1 cellular context compared by ENCODE assay signal in the genomic region with DNA sequence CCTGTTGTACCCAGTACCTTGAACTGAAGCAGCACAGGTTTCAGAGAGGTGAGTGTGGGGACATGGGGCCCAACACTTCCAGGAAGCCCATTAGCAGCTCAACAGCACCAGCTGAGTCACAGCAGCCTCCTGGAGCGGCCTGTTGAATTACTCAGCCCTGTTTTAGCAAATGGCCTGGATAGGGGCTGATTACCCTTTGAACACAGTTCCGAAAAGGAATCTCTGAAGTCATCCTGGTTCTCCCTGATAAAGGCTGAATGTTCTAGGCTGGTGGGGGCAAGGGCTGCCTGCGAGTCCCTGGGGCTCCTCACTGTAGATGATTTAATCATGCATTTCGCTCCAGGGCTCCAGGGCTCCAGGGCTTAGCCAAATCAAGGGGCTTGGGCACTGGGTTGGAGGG.
TF ChIP-seq lines count a peak whose summit lies in the region.

No MANE protein-coding gene starts in this region.

TF ChIP-seq in K562, 482 proteins besides CTCF, POLR2A, EP300 and RAD21 (continued from another document and continues in another):
- TF ChIP-seq, protein P1, sequence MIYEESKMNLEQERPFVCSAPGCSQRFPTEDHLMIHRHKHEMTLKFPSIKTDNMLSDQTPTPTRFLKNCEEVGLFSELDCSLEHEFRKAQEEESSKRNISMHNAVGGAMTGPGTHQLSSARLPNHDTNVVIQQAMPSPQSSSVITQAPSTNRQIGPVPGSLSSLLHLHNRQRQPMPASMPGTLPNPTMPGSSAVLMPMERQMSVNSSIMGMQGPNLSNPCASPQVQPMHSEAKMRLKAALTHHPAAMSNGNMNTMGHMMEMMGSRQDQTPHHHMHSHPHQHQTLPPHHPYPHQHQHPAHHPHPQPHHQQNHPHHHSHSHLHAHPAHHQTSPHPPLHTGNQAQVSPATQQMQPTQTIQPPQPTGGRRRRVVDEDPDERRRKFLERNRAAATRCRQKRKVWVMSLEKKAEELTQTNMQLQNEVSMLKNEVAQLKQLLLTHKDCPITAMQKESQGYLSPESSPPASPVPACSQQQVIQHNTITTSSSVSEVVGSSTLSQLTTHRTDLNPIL (CRISPR knock-in tag; IDR thresholded peaks at IDR 0.05), result no peak
- TF ChIP-seq, protein P2, sequence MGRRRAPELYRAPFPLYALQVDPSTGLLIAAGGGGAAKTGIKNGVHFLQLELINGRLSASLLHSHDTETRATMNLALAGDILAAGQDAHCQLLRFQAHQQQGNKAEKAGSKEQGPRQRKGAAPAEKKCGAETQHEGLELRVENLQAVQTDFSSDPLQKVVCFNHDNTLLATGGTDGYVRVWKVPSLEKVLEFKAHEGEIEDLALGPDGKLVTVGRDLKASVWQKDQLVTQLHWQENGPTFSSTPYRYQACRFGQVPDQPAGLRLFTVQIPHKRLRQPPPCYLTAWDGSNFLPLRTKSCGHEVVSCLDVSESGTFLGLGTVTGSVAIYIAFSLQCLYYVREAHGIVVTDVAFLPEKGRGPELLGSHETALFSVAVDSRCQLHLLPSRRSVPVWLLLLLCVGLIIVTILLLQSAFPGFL (CRISPR knock-in tag; IDR thresholded peaks at IDR 0.05), result no peak
- TF ChIP-seq, protein P3, sequence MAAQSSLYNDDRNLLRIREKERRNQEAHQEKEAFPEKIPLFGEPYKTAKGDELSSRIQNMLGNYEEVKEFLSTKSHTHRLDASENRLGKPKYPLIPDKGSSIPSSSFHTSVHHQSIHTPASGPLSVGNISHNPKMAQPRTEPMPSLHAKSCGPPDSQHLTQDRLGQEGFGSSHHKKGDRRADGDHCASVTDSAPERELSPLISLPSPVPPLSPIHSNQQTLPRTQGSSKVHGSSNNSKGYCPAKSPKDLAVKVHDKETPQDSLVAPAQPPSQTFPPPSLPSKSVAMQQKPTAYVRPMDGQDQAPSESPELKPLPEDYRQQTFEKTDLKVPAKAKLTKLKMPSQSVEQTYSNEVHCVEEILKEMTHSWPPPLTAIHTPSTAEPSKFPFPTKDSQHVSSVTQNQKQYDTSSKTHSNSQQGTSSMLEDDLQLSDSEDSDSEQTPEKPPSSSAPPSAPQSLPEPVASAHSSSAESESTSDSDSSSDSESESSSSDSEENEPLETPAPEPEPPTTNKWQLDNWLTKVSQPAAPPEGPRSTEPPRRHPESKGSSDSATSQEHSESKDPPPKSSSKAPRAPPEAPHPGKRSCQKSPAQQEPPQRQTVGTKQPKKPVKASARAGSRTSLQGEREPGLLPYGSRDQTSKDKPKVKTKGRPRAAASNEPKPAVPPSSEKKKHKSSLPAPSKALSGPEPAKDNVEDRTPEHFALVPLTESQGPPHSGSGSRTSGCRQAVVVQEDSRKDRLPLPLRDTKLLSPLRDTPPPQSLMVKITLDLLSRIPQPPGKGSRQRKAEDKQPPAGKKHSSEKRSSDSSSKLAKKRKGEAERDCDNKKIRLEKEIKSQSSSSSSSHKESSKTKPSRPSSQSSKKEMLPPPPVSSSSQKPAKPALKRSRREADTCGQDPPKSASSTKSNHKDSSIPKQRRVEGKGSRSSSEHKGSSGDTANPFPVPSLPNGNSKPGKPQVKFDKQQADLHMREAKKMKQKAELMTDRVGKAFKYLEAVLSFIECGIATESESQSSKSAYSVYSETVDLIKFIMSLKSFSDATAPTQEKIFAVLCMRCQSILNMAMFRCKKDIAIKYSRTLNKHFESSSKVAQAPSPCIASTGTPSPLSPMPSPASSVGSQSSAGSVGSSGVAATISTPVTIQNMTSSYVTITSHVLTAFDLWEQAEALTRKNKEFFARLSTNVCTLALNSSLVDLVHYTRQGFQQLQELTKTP (IDR thresholded peaks at IDR 0.05; ENCODE audit: low read depth in 1 of 2, partially characterized antibody in 2 of 2), result no peak
- TF ChIP-seq, protein P4, sequence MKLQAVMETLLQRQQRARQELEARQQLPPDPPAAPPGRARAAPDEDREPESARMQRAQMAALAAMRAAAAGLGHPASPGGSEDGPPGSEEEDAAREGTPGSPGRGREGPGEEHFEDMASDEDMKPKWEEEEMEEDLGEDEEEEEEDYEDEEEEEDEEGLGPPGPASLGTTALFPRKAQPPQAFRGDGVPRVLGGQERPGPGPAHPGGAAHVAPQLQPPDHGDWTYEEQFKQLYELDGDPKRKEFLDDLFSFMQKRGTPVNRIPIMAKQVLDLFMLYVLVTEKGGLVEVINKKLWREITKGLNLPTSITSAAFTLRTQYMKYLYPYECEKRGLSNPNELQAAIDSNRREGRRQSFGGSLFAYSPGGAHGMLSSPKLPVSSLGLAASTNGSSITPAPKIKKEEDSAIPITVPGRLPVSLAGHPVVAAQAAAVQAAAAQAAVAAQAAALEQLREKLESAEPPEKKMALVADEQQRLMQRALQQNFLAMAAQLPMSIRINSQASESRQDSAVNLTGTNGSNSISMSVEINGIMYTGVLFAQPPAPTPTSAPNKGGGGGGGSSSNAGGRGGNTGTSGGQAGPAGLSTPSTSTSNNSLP (IDR thresholded peaks at IDR 0.05; ENCODE audit: borderline replicate concordance, low read depth, low read length), result peak; percentile 74; the same call in 1 of the 2 replicates
- TF ChIP-seq, protein P5, sequence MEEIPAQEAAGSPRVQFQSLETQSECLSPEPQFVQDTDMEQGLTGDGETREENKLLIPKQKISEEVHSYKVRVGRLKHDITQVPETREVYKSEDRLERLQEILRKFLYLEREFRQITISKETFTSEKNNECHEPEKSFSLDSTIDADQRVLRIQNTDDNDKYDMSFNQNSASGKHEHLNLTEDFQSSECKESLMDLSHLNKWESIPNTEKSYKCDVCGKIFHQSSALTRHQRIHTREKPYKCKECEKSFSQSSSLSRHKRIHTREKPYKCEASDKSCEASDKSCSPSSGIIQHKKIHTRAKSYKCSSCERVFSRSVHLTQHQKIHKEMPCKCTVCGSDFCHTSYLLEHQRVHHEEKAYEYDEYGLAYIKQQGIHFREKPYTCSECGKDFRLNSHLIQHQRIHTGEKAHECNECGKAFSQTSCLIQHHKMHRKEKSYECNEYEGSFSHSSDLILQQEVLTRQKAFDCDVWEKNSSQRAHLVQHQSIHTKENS (CRISPR knock-in tag; IDR thresholded peaks at IDR 0.05), result no peak
- no peak for TF ChIP-seq MTA1 (IDR thresholded peaks at IDR 0.05; ENCODE audit: borderline replicate concordance)
- peak; percentile 18; the same call in 1 of the 2 replicates for TF ChIP-seq MEF2A (IDR thresholded peaks at IDR 0.05; ENCODE audit: control insufficient read depth, low read depth, low read length)
- TF ChIP-seq, protein P6, sequence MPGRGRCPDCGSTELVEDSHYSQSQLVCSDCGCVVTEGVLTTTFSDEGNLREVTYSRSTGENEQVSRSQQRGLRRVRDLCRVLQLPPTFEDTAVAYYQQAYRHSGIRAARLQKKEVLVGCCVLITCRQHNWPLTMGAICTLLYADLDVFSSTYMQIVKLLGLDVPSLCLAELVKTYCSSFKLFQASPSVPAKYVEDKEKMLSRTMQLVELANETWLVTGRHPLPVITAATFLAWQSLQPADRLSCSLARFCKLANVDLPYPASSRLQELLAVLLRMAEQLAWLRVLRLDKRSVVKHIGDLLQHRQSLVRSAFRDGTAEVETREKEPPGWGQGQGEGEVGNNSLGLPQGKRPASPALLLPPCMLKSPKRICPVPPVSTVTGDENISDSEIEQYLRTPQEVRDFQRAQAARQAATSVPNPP (IDR thresholded peaks at IDR 0.05; ENCODE audit: borderline replicate concordance, insufficient read depth, insufficient read length), result no peak
- TF ChIP-seq, protein P7, sequence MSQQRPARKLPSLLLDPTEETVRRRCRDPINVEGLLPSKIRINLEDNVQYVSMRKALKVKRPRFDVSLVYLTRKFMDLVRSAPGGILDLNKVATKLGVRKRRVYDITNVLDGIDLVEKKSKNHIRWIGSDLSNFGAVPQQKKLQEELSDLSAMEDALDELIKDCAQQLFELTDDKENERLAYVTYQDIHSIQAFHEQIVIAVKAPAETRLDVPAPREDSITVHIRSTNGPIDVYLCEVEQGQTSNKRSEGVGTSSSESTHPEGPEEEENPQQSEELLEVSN (IDR thresholded peaks at IDR 0.05; ENCODE audit: borderline replicate concordance in 1 of 2, extremely low read depth in 1 of 2, insufficient read depth in 1 of 2, insufficient read length in 1 of 2, low read depth in 1 of 2, low read length in 1 of 2, poor library complexity in 1 of 2, severe bottlenecking in 1 of 2), result peak in 1 of 2 experiments; percentile 9
- TF ChIP-seq RBM25 (IDR thresholded peaks at IDR 0.05; ENCODE audit: low read depth, low read length, severe bottlenecking), result no peak
- TF ChIP-seq ZNF384 (IDR thresholded peaks at IDR 0.05; ENCODE audit: low read depth, low read length), result no peak
- TF ChIP-seq, protein P8, sequence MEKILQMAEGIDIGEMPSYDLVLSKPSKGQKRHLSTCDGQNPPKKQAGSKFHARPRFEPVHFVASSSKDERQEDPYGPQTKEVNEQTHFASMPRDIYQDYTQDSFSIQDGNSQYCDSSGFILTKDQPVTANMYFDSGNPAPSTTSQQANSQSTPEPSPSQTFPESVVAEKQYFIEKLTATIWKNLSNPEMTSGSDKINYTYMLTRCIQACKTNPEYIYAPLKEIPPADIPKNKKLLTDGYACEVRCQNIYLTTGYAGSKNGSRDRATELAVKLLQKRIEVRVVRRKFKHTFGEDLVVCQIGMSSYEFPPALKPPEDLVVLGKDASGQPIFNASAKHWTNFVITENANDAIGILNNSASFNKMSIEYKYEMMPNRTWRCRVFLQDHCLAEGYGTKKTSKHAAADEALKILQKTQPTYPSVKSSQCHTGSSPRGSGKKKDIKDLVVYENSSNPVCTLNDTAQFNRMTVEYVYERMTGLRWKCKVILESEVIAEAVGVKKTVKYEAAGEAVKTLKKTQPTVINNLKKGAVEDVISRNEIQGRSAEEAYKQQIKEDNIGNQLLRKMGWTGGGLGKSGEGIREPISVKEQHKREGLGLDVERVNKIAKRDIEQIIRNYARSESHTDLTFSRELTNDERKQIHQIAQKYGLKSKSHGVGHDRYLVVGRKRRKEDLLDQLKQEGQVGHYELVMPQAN (IDR thresholded peaks at IDR 0.05; ENCODE audit: borderline replicate concordance), result no peak
- TF ChIP-seq HSF4 (CRISPR knock-in tag; IDR thresholded peaks at IDR 0.05; ENCODE audit: borderline replicate concordance), result no peak
- 0 out of 2 replicates have a peak, but pooled peaks have one; percentile 20 for TF ChIP-seq HLTF (IDR thresholded peaks at IDR 0.05)
- peak; percentile 87 for TF ChIP-seq TEAD4 (IDR thresholded peaks at IDR 0.05; ENCODE audit: low read length)
- no peak for TF ChIP-seq TEAD4 (CRISPR knock-in tag; IDR thresholded peaks at IDR 0.05; ENCODE audit: borderline replicate concordance)
- TF ChIP-seq ZNF77 (CRISPR knock-in tag; IDR thresholded peaks at IDR 0.05), result no peak
- no peak for TF ChIP-seq SREBF1 (IDR thresholded peaks at IDR 0.05; ENCODE audit: borderline replicate concordance, low read depth, low read length)
- TF ChIP-seq NFRKB (IDR thresholded peaks at IDR 0.05; ENCODE audit: low read depth), result 0 out of 2 replicates have a peak, but pooled peaks have one; percentile 39
- no peak for TF ChIP-seq ZNF507 (tag; conservative IDR thresholded peaks at IDR 0.05)
- no peak for TF ChIP-seq SMC3 (conservative IDR thresholded peaks at IDR 0.05; ENCODE audit: insufficient read depth, low read depth, low read length)
- TF ChIP-seq PML (IDR thresholded peaks at IDR 0.05; ENCODE audit: low read length), result peak; percentile 53; the same call in 1 of the 2 replicates
- peak; percentile 94 for TF ChIP-seq ARID1B (IDR thresholded peaks at IDR 0.05)
- TF ChIP-seq, protein P9, sequence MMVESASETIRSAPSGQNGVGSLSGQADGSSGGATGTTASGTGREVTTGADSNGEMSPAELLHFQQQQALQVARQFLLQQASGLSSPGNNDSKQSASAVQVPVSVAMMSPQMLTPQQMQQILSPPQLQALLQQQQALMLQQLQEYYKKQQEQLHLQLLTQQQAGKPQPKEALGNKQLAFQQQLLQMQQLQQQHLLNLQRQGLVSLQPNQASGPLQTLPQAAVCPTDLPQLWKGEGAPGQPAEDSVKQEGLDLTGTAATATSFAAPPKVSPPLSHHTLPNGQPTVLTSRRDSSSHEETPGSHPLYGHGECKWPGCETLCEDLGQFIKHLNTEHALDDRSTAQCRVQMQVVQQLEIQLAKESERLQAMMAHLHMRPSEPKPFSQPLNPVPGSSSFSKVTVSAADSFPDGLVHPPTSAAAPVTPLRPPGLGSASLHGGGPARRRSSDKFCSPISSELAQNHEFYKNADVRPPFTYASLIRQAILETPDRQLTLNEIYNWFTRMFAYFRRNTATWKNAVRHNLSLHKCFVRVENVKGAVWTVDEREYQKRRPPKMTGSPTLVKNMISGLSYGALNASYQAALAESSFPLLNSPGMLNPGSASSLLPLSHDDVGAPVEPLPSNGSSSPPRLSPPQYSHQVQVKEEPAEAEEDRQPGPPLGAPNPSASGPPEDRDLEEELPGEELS (CRISPR knock-in tag; IDR thresholded peaks at IDR 0.05; ENCODE audit: borderline replicate concordance), result no peak
- no peak for TF ChIP-seq HNRNPLL (IDR thresholded peaks at IDR 0.05; ENCODE audit: low read depth, low read length, poor library complexity, severe bottlenecking)
- no peak for TF ChIP-seq BRD4 (IDR thresholded peaks at IDR 0.05)
- no peak for TF ChIP-seq TAF15 (IDR thresholded peaks at IDR 0.05; ENCODE audit: low read depth, low read length)
- no peak for TF ChIP-seq ZNF224 (CRISPR knock-in tag; IDR thresholded peaks at IDR 0.05)
- 0 out of 4 replicates have a peak, but pooled peaks of 1 of the 2 experiments have one; percentile 22 for TF ChIP-seq ETV6 (IDR thresholded peaks at IDR 0.05; ENCODE audit: borderline replicate concordance in 1 of 2, low read depth in 2 of 2, low read length in 1 of 2)
- TF ChIP-seq ETV6 (CRISPR knock-in tag; IDR thresholded peaks at IDR 0.05; ENCODE audit: borderline replicate concordance), result no peak
- no peak for TF ChIP-seq PHB (CRISPR knock-in tag; IDR thresholded peaks at IDR 0.05)
- no peak for TF ChIP-seq KLF10 (CRISPR knock-in tag; IDR thresholded peaks at IDR 0.05)
- no peak for TF ChIP-seq PHB2 (IDR thresholded peaks at IDR 0.05; ENCODE audit: low read depth)
- TF ChIP-seq ZKSCAN8 (CRISPR knock-in tag; IDR thresholded peaks at IDR 0.05), result no peak
- TF ChIP-seq KDM5B (IDR thresholded peaks at IDR 0.05; ENCODE audit: insufficient replicate concordance, low read depth, low read length), result no peak
- TF ChIP-seq, protein P10, sequence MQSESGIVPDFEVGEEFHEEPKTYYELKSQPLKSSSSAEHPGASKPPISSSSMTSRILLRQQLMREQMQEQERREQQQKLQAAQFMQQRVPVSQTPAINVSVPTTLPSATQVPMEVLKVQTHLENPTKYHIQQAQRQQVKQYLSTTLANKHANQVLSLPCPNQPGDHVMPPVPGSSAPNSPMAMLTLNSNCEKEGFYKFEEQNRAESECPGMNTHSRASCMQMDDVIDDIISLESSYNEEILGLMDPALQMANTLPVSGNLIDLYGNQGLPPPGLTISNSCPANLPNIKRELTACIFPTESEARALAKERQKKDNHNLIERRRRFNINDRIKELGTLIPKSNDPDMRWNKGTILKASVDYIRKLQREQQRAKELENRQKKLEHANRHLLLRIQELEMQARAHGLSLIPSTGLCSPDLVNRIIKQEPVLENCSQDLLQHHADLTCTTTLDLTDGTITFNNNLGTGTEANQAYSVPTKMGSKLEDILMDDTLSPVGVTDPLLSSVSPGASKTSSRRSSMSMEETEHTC (IDR thresholded peaks at IDR 0.05), result no peak
- TF ChIP-seq, protein P11, sequence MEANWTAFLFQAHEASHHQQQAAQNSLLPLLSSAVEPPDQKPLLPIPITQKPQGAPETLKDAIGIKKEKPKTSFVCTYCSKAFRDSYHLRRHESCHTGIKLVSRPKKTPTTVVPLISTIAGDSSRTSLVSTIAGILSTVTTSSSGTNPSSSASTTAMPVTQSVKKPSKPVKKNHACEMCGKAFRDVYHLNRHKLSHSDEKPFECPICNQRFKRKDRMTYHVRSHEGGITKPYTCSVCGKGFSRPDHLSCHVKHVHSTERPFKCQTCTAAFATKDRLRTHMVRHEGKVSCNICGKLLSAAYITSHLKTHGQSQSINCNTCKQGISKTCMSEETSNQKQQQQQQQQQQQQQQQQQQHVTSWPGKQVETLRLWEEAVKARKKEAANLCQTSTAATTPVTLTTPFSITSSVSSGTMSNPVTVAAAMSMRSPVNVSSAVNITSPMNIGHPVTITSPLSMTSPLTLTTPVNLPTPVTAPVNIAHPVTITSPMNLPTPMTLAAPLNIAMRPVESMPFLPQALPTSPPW (CRISPR knock-in tag; IDR thresholded peaks at IDR 0.05), result peak; percentile 55; the same call in 1 of the 2 replicates
- no peak for TF ChIP-seq CHD1 (IDR thresholded peaks at IDR 0.05; ENCODE audit: low read length)
- peak; percentile 72; the same call in 1 of the 2 replicates for TF ChIP-seq NCOA1 (IDR thresholded peaks at IDR 0.05; ENCODE audit: low read depth)
